ENCODE assay signal across 1 cellular context in genomic region chr21:43750339-43751033, GRCh38.
TF ChIP-seq lines count a peak whose summit lies in the region.

No MANE protein-coding gene starts in this region.

TF ChIP-seq in HEK293, 187 proteins besides CTCF, POLR2A, EP300 and RAD21 (continued from another document):
- TF ChIP-seq TSHZ1 (tag by site-specific recombination; IDR thresholded peaks at IDR 0.05; ENCODE audit: borderline replicate concordance) (no peak), ZNF555 (tag by site-specific recombination; conservative IDR thresholded peaks at IDR 0.05) (no peak), ZNF548 (tag by site-specific recombination; IDR thresholded peaks at IDR 0.05) (no peak), GLI4 (tag by site-specific recombination; IDR thresholded peaks at IDR 0.05) (0 out of 2 replicates have a peak, but pooled peaks have one; percentile 41), ZNF416 (tag by site-specific recombination; IDR thresholded peaks at IDR 0.05) (no peak), EGR2 (tag by site-specific recombination; IDR thresholded peaks at IDR 0.05; ENCODE audit: low read depth) (peak; percentile 60), ZNF280C (tag by site-specific recombination; IDR thresholded peaks at IDR 0.05) (no peak), SCRT2 (tag by site-specific recombination; IDR thresholded peaks at IDR 0.05) (no peak), BCL11A (tag by site-specific recombination; IDR thresholded peaks at IDR 0.05; ENCODE audit: low read depth) (no peak), ZFHX2 (tag by site-specific recombination; conservative IDR thresholded peaks at IDR 0.05) (peak; percentile 52), ZNF121 (tag by site-specific recombination; IDR thresholded peaks at IDR 0.05) (peak; percentile 8; the same call in 1 of the 2 replicates), ZNF211 (tag by site-specific recombination; IDR thresholded peaks at IDR 0.05; ENCODE audit: low read depth) (no peak), ZNF324 (tag by site-specific recombination; IDR thresholded peaks at IDR 0.05) (no peak), ZNF248 (tag by site-specific recombination; IDR thresholded peaks at IDR 0.05) (no peak), ZNF2 (tag by site-specific recombination; IDR thresholded peaks at IDR 0.05) (peak; percentile 15; the same call in 1 of the 2 replicates), ZSCAN4 (tag by site-specific recombination; IDR thresholded peaks at IDR 0.05) (peak; percentile 98), ZNF202 (tag by site-specific recombination; IDR thresholded peaks at IDR 0.05; ENCODE audit: borderline replicate concordance) (no peak), ZBTB10 (tag by site-specific recombination; IDR thresholded peaks at IDR 0.05) (no peak), ZNF23 (tag by site-specific recombination; IDR thresholded peaks at IDR 0.05; ENCODE audit: borderline replicate concordance) (no peak), ZNF48 (tag by site-specific recombination; IDR thresholded peaks at IDR 0.05) (0 out of 2 replicates have a peak, but pooled peaks have one; percentile 85), RBAK (tag by site-specific recombination; IDR thresholded peaks at IDR 0.05) (no peak), ZNF10 (tag by site-specific recombination; IDR thresholded peaks at IDR 0.05) (no peak), ZNF311 (tag by site-specific recombination; IDR thresholded peaks at IDR 0.05; ENCODE audit: borderline replicate concordance) (peak; percentile 85; the same call in 1 of the 2 replicates), ZNF280D (tag by site-specific recombination; IDR thresholded peaks at IDR 0.05) (no peak), ZBTB44 (tag by site-specific recombination; IDR thresholded peaks at IDR 0.05) (no peak), ZBTB8A (tag by site-specific recombination; IDR thresholded peaks at IDR 0.05) (no peak), ZFP3 (tag by site-specific recombination; IDR thresholded peaks at IDR 0.05; ENCODE audit: low read depth) (no peak), ZNF664 (tag by site-specific recombination; IDR thresholded peaks at IDR 0.05) (no peak), KLF8 (tag by site-specific recombination; IDR thresholded peaks at IDR 0.05) (peak; percentile 35; the same call in 1 of the 2 replicates), ZSCAN23 (tag by site-specific recombination; IDR thresholded peaks at IDR 0.05) (no peak), ZIC2 (tag by site-specific recombination; IDR thresholded peaks at IDR 0.05) (0 out of 2 replicates have a peak, but pooled peaks have one; percentile 14), TCF7L2 (IDR thresholded peaks at IDR 0.05; ENCODE audit: borderline replicate concordance, low read depth, low read length) (no peak), ZNF266 (tag by site-specific recombination; IDR thresholded peaks at IDR 0.05; ENCODE audit: low read depth) (no peak), REPIN1 (tag by site-specific recombination; IDR thresholded peaks at IDR 0.05; ENCODE audit: low read depth) (no peak), HOXA7 (CRISPR knock-in tag; IDR thresholded peaks at IDR 0.05; ENCODE audit: borderline replicate concordance) (no peak), ZNF629 (tag by site-specific recombination; IDR thresholded peaks at IDR 0.05) (no peak)
TF ChIP-seq in HEK293: peak in this region for 12.
